ENCODE assay signal across 9 cellular contexts in the genomic region with DNA sequence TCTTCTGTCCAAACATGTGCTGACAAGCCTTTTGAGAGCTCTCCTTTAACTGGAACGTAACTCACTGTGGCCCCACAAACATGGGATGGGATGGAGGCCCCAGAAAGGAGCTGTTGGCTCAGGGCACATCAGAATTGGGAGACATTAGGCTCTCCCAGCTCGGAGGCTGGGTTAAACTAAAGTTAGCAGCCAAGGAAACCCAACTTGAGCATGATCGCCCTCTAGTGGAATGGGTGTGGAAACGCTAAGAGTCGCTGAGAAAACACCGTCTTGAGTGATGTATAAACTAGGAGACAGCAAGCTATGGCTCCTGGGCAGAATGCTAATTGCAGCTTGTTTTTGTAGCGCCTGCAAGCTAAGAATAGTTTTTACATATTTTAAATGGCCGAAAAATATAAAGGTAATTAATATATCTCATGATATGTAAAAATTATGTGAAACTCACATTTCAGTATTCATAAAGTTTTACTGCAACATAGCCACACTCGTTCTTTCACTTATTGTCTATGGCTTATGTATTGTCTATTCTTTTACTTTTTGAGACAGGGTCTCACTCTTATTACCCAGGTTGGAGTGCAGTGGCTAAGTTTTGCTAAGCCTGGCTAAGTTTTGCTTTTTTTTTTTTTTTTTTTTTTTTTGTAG.
A peak's percentile ranks its signal among the peaks of the same experiment; 100 is the strongest.
DNase-seq lines count a peak whose midpoint lies in the region; ATAC-seq and TF ChIP-seq lines count a peak whose summit lies in the region.
"Had no signal": no experiment of that assay in that cellular context is flagged by ENCODE, and none has a peak within 500 bp of the region (broad histone marks: within the 10 kb centered on the region; RNA-seq: fewer than 3 reads in every experiment).

No MANE protein-coding gene starts in this region.

- no peaks in the 10 kb centered on the region for H3K4me1 ChIP-seq in A673 (ENCODE audit: insufficient read depth, low read length, poor library complexity, severe bottlenecking)
- H3K4me1 ChIP-seq in prostate gland (replicated peaks) = no peaks in the 10 kb centered on the region

- 13% methylated on average over 9 of the region's 9 CpGs for WGBS in prostate gland

- no peaks in the 10 kb centered on the region for H3K27me3 ChIP-seq in A673 (replicated peaks; ENCODE audit: insufficient read depth, low read depth, low read length, poor library complexity)
- H3K27me3 ChIP-seq in prostate gland (replicated peaks; ENCODE audit: insufficient read depth) = no peaks in the 10 kb centered on the region

- H3K27ac ChIP-seq in A673 (ENCODE audit: low read depth, low read length, poor library complexity, severe bottlenecking) = no peak overlapping the region
- peak overlapping the region in 1 of 2 donors; percentile 7 for H3K27ac ChIP-seq in prostate gland
- H3K27ac ChIP-seq: skin epidermis had no signal

- no peaks in the 10 kb centered on the region for H3K9me3 Mint-ChIP-seq in activated naive CD4-positive, alpha-beta T cell treated with anti-CD3 and anti-CD28 coated beads, Interleukin-2, amount 50 U/mL, for 72 hours

- POLR2A ChIA-PET in A673 (lab: Charles Lee; ENCODE audit: low non-redundant PET) = no interaction called here

- peak; percentile 85 for TF ChIP-seq CTCF in A673 (conservative IDR thresholded peaks at IDR 0.05; ENCODE audit: low read depth, low read length)
- peak; percentile 83 for TF ChIP-seq CTCF in GM12874 (IDR thresholded peaks at IDR 0.05; ENCODE audit: insufficient read depth, low read depth, low read length)
- TF ChIP-seq CTCF in prostate gland (IDR thresholded peaks at IDR 0.05) = peak; percentile 45 to 82 (median 74)

- peak; percentile 60 to 74 for ATAC-seq in activated naive CD4-positive, alpha-beta T cell treated with anti-CD3 and anti-CD28 coated beads, Interleukin-2, amount 50 U/mL, for 72 hours
- ATAC-seq in GM19397 (IDR thresholded peaks at IDR 0.05; ENCODE audit: unreplicated experiment) = no peak

- H3K36me3 ChIP-seq in A673 (ENCODE audit: insufficient read depth, low read length, poor library complexity, severe bottlenecking) = no peaks in the 10 kb centered on the region
- H3K36me3 ChIP-seq in prostate gland = no peaks in the 10 kb centered on the region

- H3K36me3 Mint-ChIP-seq in activated naive CD4-positive, alpha-beta T cell treated with anti-CD3 and anti-CD28 coated beads, Interleukin-2, amount 50 U/mL, for 72 hours = no peaks in the 10 kb centered on the region

- CTCF ChIA-PET in A673 (lab: Charles Lee) = interaction anchor here (0.6 to 1.5 kb wide), 15 partner anchors 10 to 836 kb away, joined by 3 to 12 read pairs (median 3); no protein-coding TSS in a partner anchor

- H3K4me3 ChIP-seq in A673 (ENCODE audit: low read depth, low read length, poor library complexity, severe bottlenecking) = no peak overlapping the region
- no peak overlapping the region for H3K4me3 ChIP-seq in prostate gland
- H3K4me3 ChIP-seq: skin epidermis had no signal

- TF ChIP-seq POLR2A in prostate gland (IDR thresholded peaks at IDR 0.05) = no peak

- H3K9me3 ChIP-seq in A673 (ENCODE audit: low read depth, low read length, poor library complexity, severe bottlenecking) = no peaks in the 10 kb centered on the region
- H3K9me3 ChIP-seq in prostate gland = no peaks in the 10 kb centered on the region

- intact Hi-C loops in A673 (cut with micrococcal nuclease; ENCODE audit: unreplicated experiment) = no loop called here
- intact Hi-C loops in head of caudate nucleus (cut with DNase I) = loop anchor here (5.0 kb wide), 1 partner anchor 71 kb away; no protein-coding TSS in a partner anchor
- intact Hi-C loops in prostate gland (cut with DNase I) = loop anchor here (10.0 kb wide), 1 partner anchor 261 kb away; no protein-coding TSS in a partner anchor

- no peak overlapping the region for H3K27ac Mint-ChIP-seq in activated naive CD4-positive, alpha-beta T cell treated with anti-CD3 and anti-CD28 coated beads, Interleukin-2, amount 50 U/mL, for 72 hours

- BruUV-seq in A673 (replicated peaks; lab: Mats Ljungman, UMichigan) = no TSS peak

- DNase-seq in A673 (ENCODE audit: low spot score) (peak; percentile 91), LoVo (ENCODE audit: low spot score) (peak; percentile 80), RKO (ENCODE audit: low spot score) (peak; percentile 84), head of caudate nucleus (peak in 40 of 42 donors; percentile 30 to 87 (median 70)), prostate gland (ENCODE audit: low spot score) (peak; percentile 55)
- DNase-seq in activated naive CD4-positive, alpha-beta T cell treated with anti-CD3 and anti-CD28 coated beads, Interleukin-2, amount 50 U/mL, for 72 hours (ENCODE audit: low spot score in 2 of 2) = peak in 1 of 2 donors; percentile 67
